ENCODE assay signal across 8 cellular contexts in the genomic region with DNA sequence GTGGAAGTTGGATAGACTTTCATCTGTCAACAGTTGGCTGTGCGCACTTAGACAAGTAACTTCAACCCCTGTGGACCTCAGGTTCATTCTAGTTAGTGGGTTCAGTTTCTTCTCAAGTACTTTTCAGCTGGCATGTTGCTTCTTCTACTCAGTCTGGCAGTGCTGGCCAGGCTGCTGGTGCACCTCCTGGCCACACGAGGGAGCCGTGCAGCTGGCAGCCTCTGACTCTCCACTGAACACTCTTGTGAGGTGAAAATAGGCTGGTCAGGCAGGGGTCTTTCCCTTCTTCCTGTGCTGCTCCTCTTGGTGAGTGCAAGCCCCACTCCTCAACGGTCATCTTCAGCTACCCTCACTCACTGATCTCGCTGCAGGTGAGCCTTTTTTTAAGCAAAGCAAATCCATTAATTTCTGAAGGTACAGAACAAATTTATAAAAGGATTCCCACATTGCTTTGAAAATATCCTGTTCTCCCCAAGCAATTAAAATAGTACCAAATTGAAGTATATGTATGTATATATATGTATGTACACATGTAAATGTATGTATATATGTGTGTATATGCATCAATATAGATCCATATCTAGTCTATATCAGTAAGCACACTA. TPM values are rescaled to one million over a fixed set of nuclear protein-coding genes. Genes with fewer than 3 reads are reported as not detected.
DNase-seq lines count a peak whose midpoint lies in the region; ATAC-seq and TF ChIP-seq lines count a peak whose summit lies in the region.

No MANE protein-coding gene starts in this region.

- intact Hi-C loops in CD8-positive, alpha-beta T cell (cut with DNase I, micrococcal nuclease): loop anchor here in 1 of 2 experiments (1.0 to 2.0 kb wide), 3 partner anchors 30 to 262 kb away; a partner anchor contains a TSS
- intact Hi-C loops in heart right ventricle (cut with DNase I) (loop anchor here (2.0 to 10.0 kb wide), 7 partner anchors 60 to 158 kb away; no protein-coding TSS in a partner anchor), sciatic nerve (cut with DNase I) (no loop called here)

- 24 to 26% methylated on average over 3 to 5 of the region's 5 CpGs for WGBS in heart right ventricle, 2 donors

- no peaks in the 10 kb centered on the region for H3K9me3 ChIP-seq in CD8-positive, alpha-beta T cell (ENCODE audit: low read length)
- H3K9me3 ChIP-seq in heart right ventricle: no peaks in the 10 kb centered on the region

- H3K9me3 Mint-ChIP-seq in CD8-positive, alpha-beta T cell: no peaks in the 10 kb centered on the region
- H3K9me3 Mint-ChIP-seq in activated naive CD4-positive, alpha-beta T cell treated with anti-CD3 and anti-CD28 coated beads, Interleukin-2, amount 10 ng/mL, durations not matched to agents 7 days and 5 days: no peaks in the 10 kb centered on the region

- H3K27me3 ChIP-seq in CD8-positive, alpha-beta T cell (ENCODE audit: insufficient read depth, low read length): no peaks in the 10 kb centered on the region
- peaks cover 0 to 19% (median 0%) of the 10 kb centered on the region in 7 donors for H3K27me3 ChIP-seq in heart right ventricle

- peak; percentile 8 to 74 (median 27) for DNase-seq in CD8-positive, alpha-beta T cell
- DNase-seq in GM19240 (ENCODE audit: insufficient read length, low spot score) (peak; percentile 33), HK-2 (ENCODE audit: unreplicated experiment) (peak; percentile 51), SHP77 treated with DMSO at 0.1 percent for 48 hours (lab: John Stamatoyannopoulos, UW) (peak; percentile 0), heart right ventricle (peak; percentile 13 to 55), sciatic nerve (ENCODE audit: low spot score) (peak; percentile 68), NCI-H446 treated with DMSO at 0.1 percent for 48 hours (lab: John Stamatoyannopoulos, UW) (no peak)
- DNase-seq in activated naive CD4-positive, alpha-beta T cell treated with anti-CD3 and anti-CD28 coated beads, Interleukin-2, amount 10 ng/mL, durations not matched to agents 7 days and 5 days: peak; percentile 51

- CTCF ChIA-PET in CD8-positive, alpha-beta T cell (lab: Charles Lee): interaction anchor here (0.7 to 2.8 kb wide), 8 partner anchors 9 to 161 kb away, joined by 3 to 12 read pairs (median 4); no protein-coding TSS in a partner anchor
- CTCF ChIA-PET in activated naive CD4-positive, alpha-beta T cell treated with anti-CD3 and anti-CD28 coated beads, Interleukin-2, amount 10 ng/mL, durations not matched to agents 7 days and 5 days (lab: Charles Lee): interaction anchor here (0.7 to 2.9 kb wide), 8 partner anchors 9 to 212 kb away, joined by 3 to 7 read pairs (median 4); no protein-coding TSS in a partner anchor

- no peak overlapping the region for H3K4me3 Mint-ChIP-seq in CD8-positive, alpha-beta T cell
- no peak overlapping the region for H3K4me3 Mint-ChIP-seq in activated naive CD4-positive, alpha-beta T cell treated with anti-CD3 and anti-CD28 coated beads, Interleukin-2, amount 10 ng/mL, durations not matched to agents 7 days and 5 days

- no peak overlapping the region for H3K27ac ChIP-seq in CD8-positive, alpha-beta T cell (ENCODE audit: low read depth, low read length)
- no peak overlapping the region for H3K27ac ChIP-seq in heart right ventricle

- H3K27ac Mint-ChIP-seq in CD8-positive, alpha-beta T cell: no peak overlapping the region
- H3K27ac Mint-ChIP-seq in activated naive CD4-positive, alpha-beta T cell treated with anti-CD3 and anti-CD28 coated beads, Interleukin-2, amount 10 ng/mL, durations not matched to agents 7 days and 5 days: no peak overlapping the region

- no peaks in the 10 kb centered on the region for H3K27me3 Mint-ChIP-seq in CD8-positive, alpha-beta T cell (ENCODE audit: low read depth)
- H3K27me3 Mint-ChIP-seq in activated naive CD4-positive, alpha-beta T cell treated with anti-CD3 and anti-CD28 coated beads, Interleukin-2, amount 10 ng/mL, durations not matched to agents 7 days and 5 days: no peaks in the 10 kb centered on the region

- H3K4me1 ChIP-seq in CD8-positive, alpha-beta T cell (ENCODE audit: insufficient read depth, low read length): no peaks in the 10 kb centered on the region
- peaks cover 0 to 28% (median 0%) of the 10 kb centered on the region in 9 donors for H3K4me1 ChIP-seq in heart right ventricle

- POLR2A ChIA-PET in CD8-positive, alpha-beta T cell (lab: Charles Lee): interaction anchor here (0.8 kb wide), 1 partner anchor 11 kb away, joined by 3 read pairs; no protein-coding TSS in a partner anchor

- ATAC-seq in CD8-positive, alpha-beta T cell: peak; percentile 71
- ATAC-seq in heart right ventricle (peak; percentile 38 to 83 (median 70)), sciatic nerve (peak; percentile 80)

- TF ChIP-seq CTCF in CD8-positive, alpha-beta T cell (IDR thresholded peaks at IDR 0.05): peak; percentile 64
- peak; percentile 50 to 93 (median 77) for TF ChIP-seq CTCF in heart right ventricle (IDR thresholded peaks at IDR 0.05)

- H3K36me3 ChIP-seq in CD8-positive, alpha-beta T cell (ENCODE audit: insufficient read depth, low read length): no peaks in the 10 kb centered on the region
- peaks cover 0 to 12% (median 0%) of the 10 kb centered on the region in 9 donors for H3K36me3 ChIP-seq in heart right ventricle

- peaks cover 4% of the 10 kb centered on the region for H3K4me1 Mint-ChIP-seq in CD8-positive, alpha-beta T cell (ENCODE audit: low read depth)
- H3K4me1 Mint-ChIP-seq in activated naive CD4-positive, alpha-beta T cell treated with anti-CD3 and anti-CD28 coated beads, Interleukin-2, amount 10 ng/mL, durations not matched to agents 7 days and 5 days: no peaks in the 10 kb centered on the region

- peaks cover 5% of the 10 kb centered on the region for H3K36me3 Mint-ChIP-seq in CD8-positive, alpha-beta T cell
- no peaks in the 10 kb centered on the region for H3K36me3 Mint-ChIP-seq in activated naive CD4-positive, alpha-beta T cell treated with anti-CD3 and anti-CD28 coated beads, Interleukin-2, amount 10 ng/mL, durations not matched to agents 7 days and 5 days

- no peak overlapping the region for H3K4me3 ChIP-seq in CD8-positive, alpha-beta T cell (ENCODE audit: low read depth, low read length)
- no peak overlapping the region for H3K4me3 ChIP-seq in heart right ventricle

RNA-seq across cellular contexts. Expression of a gene that starts 30.6 kb away (rescaled TPM):
- total RNA-seq in CD8-positive, alpha-beta T cell: 1 to 10 TPM; 3.8 to 4.3 TPM
- 1 to 10 TPM in 8 of 10 donors, under 1 TPM in 2; 0.43 to 6.1 (median 1.4) TPM for total RNA-seq in heart right ventricle
- 1 to 10 TPM in 1 of 2 donors, under 1 TPM in 1; 0.65 to 1.3 TPM for polyA plus RNA-seq in heart right ventricle
- total RNA-seq in sciatic nerve: 5.9 TPM
